8 cellular contexts compared by ENCODE assay signal in genomic region chr11:64304316-64305072, GRCh38. TPM values are rescaled to one million over a fixed set of nuclear protein-coding genes. Genes with fewer than 3 reads are reported as not detected.
DNase-seq lines count a peak whose midpoint lies in the region; ATAC-seq and TF ChIP-seq lines count a peak whose summit lies in the region.

No MANE protein-coding gene starts in this region.

- H3K27ac ChIP-seq in CD4-positive, alpha-beta memory T cell (ENCODE audit: low read depth, low read length), result peak overlapping the region; percentile 90
- H3K27ac ChIP-seq in HL-60 (replicated peaks) (peak overlapping the region; percentile 98), lung (ENCODE audit: low read depth in 1 of 2, low read length in 1 of 2) (peak overlapping the region; percentile 87 to 96)

- intact Hi-C loops in CD4-positive, alpha-beta memory T cell (cut with micrococcal nuclease), result loop anchor here (1.0 to 10.0 kb wide), 11 partner anchors 13 to 466 kb away; partner anchors contain the start of genes CCDC88B, DNAJC4, FKBP2 and GPR137
- intact Hi-C loops in activated CD8-positive, alpha-beta T cell treated with anti-CD3 and anti-CD28 coated beads for 36 hours (cut with micrococcal nuclease), result loop anchor here (5.0 to 10.0 kb wide), 2 partner anchors 60 to 102 kb away; partner anchors contain the start of genes FKBP2 and PPP1R14B

- H3K4me1 ChIP-seq in CD4-positive, alpha-beta memory T cell (ENCODE audit: insufficient read depth, low read length), result peaks cover 41% of the 10 kb centered on the region
- peaks cover 0 to 14% of the 10 kb centered on the region in 2 donors for H3K4me1 ChIP-seq in lung (ENCODE audit: control insufficient read depth in 2 of 2, insufficient read depth in 2 of 2, low read length in 2 of 2)

- CTCF ChIA-PET in CD4-positive, alpha-beta memory T cell (lab: Charles Lee; ENCODE audit: partially characterized antibody), result interaction anchor here (0.6 to 7.8 kb wide), 28 partner anchors 9 to 303 kb away, joined by 3 to 367 read pairs (median 5); partner anchors contain the start of genes BAD, FERMT3, FKBP2 and NUDT22
- CTCF ChIA-PET in activated CD8-positive, alpha-beta T cell treated with anti-CD3 and anti-CD28 coated beads for 36 hours (lab: Charles Lee), result interaction anchor here (0.8 to 6.0 kb wide), 28 partner anchors 9 to 384 kb away, joined by 3 to 111 read pairs (median 6); partner anchors contain the start of genes BAD, DNAJC4, FERMT3 and GPR137

- H3K9me3 ChIP-seq in CD4-positive, alpha-beta memory T cell (ENCODE audit: control insufficient read depth in 1 of 2, low read length in 2 of 2), result no peaks in the 10 kb centered on the region
- H3K9me3 ChIP-seq in lung (ENCODE audit: control insufficient read depth in 2 of 2, insufficient read depth in 1 of 2, low read length in 1 of 2), result no peaks in the 10 kb centered on the region

- peaks cover 10 to 12% of the 10 kb centered on the region in 2 donors for H3K27me3 Mint-ChIP-seq in CD4-positive, alpha-beta memory T cell
- H3K27me3 Mint-ChIP-seq in activated CD8-positive, alpha-beta T cell treated with anti-CD3 and anti-CD28 coated beads for 36 hours, result peaks cover 18% of the 10 kb centered on the region

- peaks cover 20% of the 10 kb centered on the region for H3K27me3 ChIP-seq in CD4-positive, alpha-beta memory T cell (ENCODE audit: insufficient read depth, low read length)
- H3K27me3 ChIP-seq in HL-60 (ENCODE audit: insufficient read depth, poor library complexity, severe bottlenecking) (peaks cover 14% of the 10 kb centered on the region), lung (ENCODE audit: control insufficient read depth, insufficient read depth) (no peaks in the 10 kb centered on the region)

- no peaks in the 10 kb centered on the region for H3K36me3 ChIP-seq in CD4-positive, alpha-beta memory T cell (ENCODE audit: insufficient read depth, low read length)
- no peaks in the 10 kb centered on the region for H3K36me3 ChIP-seq in lung (ENCODE audit: control insufficient read depth in 2 of 2, insufficient read depth in 2 of 2, low read length in 2 of 2)

- H3K36me3 Mint-ChIP-seq in CD4-positive, alpha-beta memory T cell, result peaks cover 0 to 12% of the 10 kb centered on the region in 2 donors
- peaks cover 15% of the 10 kb centered on the region for H3K36me3 Mint-ChIP-seq in activated CD8-positive, alpha-beta T cell treated with anti-CD3 and anti-CD28 coated beads for 36 hours (ENCODE audit: low read depth)

- peak overlapping the region; percentile 91 to 99 (median 96) for H3K27ac Mint-ChIP-seq in CD4-positive, alpha-beta memory T cell
- H3K27ac Mint-ChIP-seq in activated CD8-positive, alpha-beta T cell treated with anti-CD3 and anti-CD28 coated beads for 36 hours, result peak overlapping the region; percentile 97

- H3K9me3 Mint-ChIP-seq in CD4-positive, alpha-beta memory T cell, result no peaks in the 10 kb centered on the region
- no peaks in the 10 kb centered on the region for H3K9me3 Mint-ChIP-seq in activated CD8-positive, alpha-beta T cell treated with anti-CD3 and anti-CD28 coated beads for 36 hours

- POLR2A ChIA-PET in CD4-positive, alpha-beta memory T cell (lab: Charles Lee; ENCODE audit: partially characterized antibody), result interaction anchor here (0.6 to 8.6 kb wide), 28 partner anchors 13 to 1463 kb away, joined by 3 to 192 read pairs (median 4); partner anchors contain the start of genes BAD, CCDC88B, COX8A and FERMT3
- POLR2A ChIA-PET in activated CD8-positive, alpha-beta T cell treated with anti-CD3 and anti-CD28 coated beads for 36 hours (lab: Charles Lee), result interaction anchor here (0.6 to 5.3 kb wide), 21 partner anchors 9 to 1463 kb away, joined by 3 to 55 read pairs (median 6); partner anchors contain the start of genes BAD, FERMT3, FKBP2 and PRDX5

- 0 to 1% methylated on average over 44 to 46 of the region's 46 CpGs for WGBS in lung, 2 donors

- DNase-seq in CD4-positive, alpha-beta memory T cell, result peak; percentile 87 to 90 (median 88)
- DNase-seq in HL-60 (ENCODE audit: low read depth in 1 of 2, low spot score in 1 of 2) (peak; percentile 92 to 96), NCI-H82 treated with DMSO at 0.1 percent for 48 hours (lab: John Stamatoyannopoulos, UW; ENCODE audit: unreplicated experiment) (peak; percentile 67), ecto neural progenitor cell (ENCODE audit: low spot score) (peak; percentile 95), lung (ENCODE audit: low spot score) (peak; percentile 94)
- peak; percentile 99 for DNase-seq in activated CD8-positive, alpha-beta T cell treated with anti-CD3 and anti-CD28 coated beads for 36 hours
- DNase-seq in stimulated activated CD4-positive, alpha-beta T cell treated with anti-CD3 and anti-CD28 coated beads, TNF-alpha, amount 100 ng/mL, for 4 hours (ENCODE audit: low read depth in 3 of 3), result peak; percentile 85 to 96 (median 92)

- H3K4me3 Mint-ChIP-seq in CD4-positive, alpha-beta memory T cell, result peak overlapping the region; percentile 88 to 97 (median 94)
- peak overlapping the region; percentile 89 for H3K4me3 Mint-ChIP-seq in activated CD8-positive, alpha-beta T cell treated with anti-CD3 and anti-CD28 coated beads for 36 hours

- TF ChIP-seq CTCF in HL-60 (IDR thresholded peaks at IDR 0.05; ENCODE audit: insufficient read depth, low read length) (peak; percentile 87), lung (IDR thresholded peaks at IDR 0.05; ENCODE audit: control extremely low read depth, extremely low read depth) (peak; percentile 76)
- TF ChIP-seq CTCF in activated CD8-positive, alpha-beta T cell treated with anti-CD3 and anti-CD28 coated beads for 36 hours (IDR thresholded peaks at IDR 0.05), result peak; percentile 87

- ATAC-seq in GM19397 (IDR thresholded peaks at IDR 0.05; ENCODE audit: unreplicated experiment), result peak; percentile 25
- ATAC-seq in activated CD8-positive, alpha-beta T cell treated with anti-CD3 and anti-CD28 coated beads for 36 hours, result peak; percentile 38
- ATAC-seq in lung (ENCODE audit: insufficient read depth, low FRiP score), result peak; percentile 33

- H3K4me1 Mint-ChIP-seq in CD4-positive, alpha-beta memory T cell, result peaks cover 20 to 48% (median 31%) of the 10 kb centered on the region in 4 donors
- H3K4me1 Mint-ChIP-seq in activated CD8-positive, alpha-beta T cell treated with anti-CD3 and anti-CD28 coated beads for 36 hours (ENCODE audit: low read depth), result peaks cover 29% of the 10 kb centered on the region

- peak overlapping the region; percentile 64 for H3K4me3 ChIP-seq in CD4-positive, alpha-beta memory T cell (ENCODE audit: low read length in 2 of 2)
- H3K4me3 ChIP-seq in HL-60 (replicated peaks; ENCODE audit: insufficient read depth, low read length) (peak overlapping the region; percentile 47), lung (peak overlapping the region; percentile 29)

RNA-seq across cellular contexts. Expression of gene ESRRA, which starts 0.8 kb away (rescaled TPM):
- 10 to 100 TPM; 29.5 to 31.9 TPM for total RNA-seq in CD4-positive, alpha-beta memory T cell
- polyA plus RNA-seq in CD4-positive, alpha-beta memory T cell, result 10 to 100 TPM in 1 of 2 donors, 1 to 10 TPM in 1; 4.4 to 12.4 TPM
- total RNA-seq in activated CD8-positive, alpha-beta T cell treated with anti-CD3 and anti-CD28 coated beads for 36 hours, result 10 to 100 TPM; 37.5 to 42.4 TPM
- total RNA-seq in lung, result 10 to 100 TPM; 10.8 to 78.3 TPM
- 10 to 100 TPM; 67.7 to 88.4 TPM for polyA plus RNA-seq in lung

RNA-seq across cellular contexts. Expression of gene CATSPERZ, which starts 4.3 kb away (rescaled TPM):
- not detected for total RNA-seq in CD4-positive, alpha-beta memory T cell
- polyA plus RNA-seq in CD4-positive, alpha-beta memory T cell, result not detected
- total RNA-seq in activated CD8-positive, alpha-beta T cell treated with anti-CD3 and anti-CD28 coated beads for 36 hours, result under 1 TPM in 1 of 2 experiments, not detected in 1; 0.52 TPM
- total RNA-seq in lung, result under 1 TPM in 1 of 2 donors, not detected in 1; 0.67 TPM
- under 1 TPM; 0.31 to 0.98 TPM for polyA plus RNA-seq in lung

RNA-seq across cellular contexts. Expression of gene TRMT112, which starts 12.9 kb away (rescaled TPM):
- total RNA-seq in CD4-positive, alpha-beta memory T cell, result 100 to 1,000 TPM; 171 to 174 TPM
- 100 to 1,000 TPM; 413 to 516 TPM for polyA plus RNA-seq in CD4-positive, alpha-beta memory T cell
- total RNA-seq in activated CD8-positive, alpha-beta T cell treated with anti-CD3 and anti-CD28 coated beads for 36 hours, result 100 to 1,000 TPM; 197 TPM
- total RNA-seq in lung, result 100 to 1,000 TPM; 154 to 173 TPM
- polyA plus RNA-seq in lung, result 100 to 1,000 TPM; 237 to 484 TPM

RNA-seq across cellular contexts. Expression of gene KCNK4, which starts 13.4 kb away (rescaled TPM):
- total RNA-seq in CD4-positive, alpha-beta memory T cell, result not detected
- polyA plus RNA-seq in CD4-positive, alpha-beta memory T cell, result not detected
- total RNA-seq in activated CD8-positive, alpha-beta T cell treated with anti-CD3 and anti-CD28 coated beads for 36 hours, result under 1 TPM in 1 of 2 experiments, not detected in 1; 0.23 TPM
- not detected for total RNA-seq in lung
- polyA plus RNA-seq in lung, result under 1 TPM in 1 of 2 donors, not detected in 1; 0.09 TPM

RNA-seq across cellular contexts. Expression of gene PRDX5, which starts 13.4 kb away (rescaled TPM):
- 10 to 100 TPM; 57.6 to 58.7 TPM for total RNA-seq in CD4-positive, alpha-beta memory T cell
- polyA plus RNA-seq in CD4-positive, alpha-beta memory T cell, result 100 to 1,000 TPM; 164 to 251 TPM
- 100 to 1,000 TPM; 103 to 105 TPM for total RNA-seq in activated CD8-positive, alpha-beta T cell treated with anti-CD3 and anti-CD28 coated beads for 36 hours
- 100 to 1,000 TPM; 165 to 306 TPM for total RNA-seq in lung
- polyA plus RNA-seq in lung, result 100 to 1,000 TPM; 443 to 777 TPM

Comparison
In these comparisons a context has a peak if more than half of its experiments do, and no peak if none do; other contexts are left out.
1. Peak in every context shown above with its lines: DNase-seq, ATAC-seq, H3K4me3 ChIP-seq and H3K27ac ChIP-seq.